18 cellular contexts compared by ENCODE assay signal in genomic region chr1:55045430-55045829, GRCh38. TPM values are rescaled to one million over a fixed set of nuclear protein-coding genes. Genes with fewer than 3 reads are reported as not detected.
DNase-seq lines count a peak whose midpoint lies in the region; ATAC-seq and TF ChIP-seq lines count a peak whose summit lies in the region.
"Had no signal": no experiment of that assay in that cellular context is flagged by ENCODE, and none has a peak within 500 bp of the region (broad histone marks: within the 10 kb centered on the region; RNA-seq: fewer than 3 reads in every experiment).

No MANE protein-coding gene starts in this region.

- H3K4me3 ChIP-seq in RWPE2 (ENCODE audit: severe bottlenecking) = no peak overlapping the region
- H3K4me3 ChIP-seq: BLaER1 treated with 17β-estradiol and CSF1 and Interleukin-3, amounts not matched to agents 10 nM and 100 nM; HAP-1 had no signal

- no peaks in the 10 kb centered on the region for H3K27me3 ChIP-seq in RWPE2 (ENCODE audit: insufficient read depth, poor library complexity, severe bottlenecking)

- peaks cover 17% of the 10 kb centered on the region for H3K4me1 ChIP-seq in RWPE2 (ENCODE audit: insufficient read depth, poor library complexity, severe bottlenecking)
- H3K4me1 ChIP-seq: HAP-1 had no signal

- peaks cover 94% of the 10 kb centered on the region for H3K36me3 ChIP-seq in RWPE2 (ENCODE audit: low read depth)
- H3K36me3 ChIP-seq: BE2C; BLaER1 treated with 17β-estradiol and CSF1 and Interleukin-3, amounts not matched to agents 10 nM and 100 nM; HAP-1 had no signal

- H3K27ac ChIP-seq in RWPE2 (ENCODE audit: poor library complexity, severe bottlenecking) = no peak overlapping the region
- H3K27ac ChIP-seq: 22Rv1; BLaER1 treated with 17β-estradiol and CSF1 and Interleukin-3, amounts not matched to agents 10 nM and 100 nM had no signal

- ATAC-seq in RWPE2 (ENCODE audit: low read depth) = no peak

- no peaks in the 10 kb centered on the region for H3K9me3 ChIP-seq in RWPE2 (ENCODE audit: severe bottlenecking)
- H3K9me3 ChIP-seq: BE2C; BLaER1 treated with 17β-estradiol and CSF1 and Interleukin-3, amounts not matched to agents 10 nM and 100 nM; HAP-1 had no signal

- intact Hi-C loops in posterior vena cava (cut with DNase I) = no loop called here

- DNase-seq in DMS 273 (lab: John Stamatoyannopoulos, UW; ENCODE audit: unreplicated experiment) (peak; percentile 35), DMS 273 treated with DMSO at 0.1 percent for 48 hours (lab: John Stamatoyannopoulos, UW) (no peak), NCI-H2171 (lab: John Stamatoyannopoulos, UW) (peak; percentile 28), RWPE2 (ENCODE audit: low spot score) (peak; percentile 14), posterior vena cava (ENCODE audit: low spot score) (peak; percentile 32), glomerular visceral epithelial cell (ENCODE audit: extremely low spot score) (no peak), AG08395 (ENCODE audit: low spot score) (no peak)
- DNase-seq: AML-193; BE2C; CD4-positive, alpha-beta T cell; CD8-positive, alpha-beta memory T cell; DMS153; DND-41; GOT3; HFFc6 had no signal

- TF ChIP-seq CTCF in RWPE2 (IDR thresholded peaks at IDR 0.05; ENCODE audit: poor library complexity, severe bottlenecking) = no peak

RNA-seq across cellular contexts. Expression of gene PCSK9, which starts 6.1 kb away (rescaled TPM):
- total RNA-seq in posterior vena cava = under 1 TPM in 1 of 2 donors, not detected in 1; 0.32 TPM
- total RNA-seq: CD4-positive, alpha-beta T cell; CD8-positive, alpha-beta memory T cell had no signal

RNA-seq across cellular contexts. Expression of gene BSND, which starts 46.7 kb away (rescaled TPM):
- not detected for total RNA-seq in posterior vena cava
- total RNA-seq: CD4-positive, alpha-beta T cell; CD8-positive, alpha-beta memory T cell; HFFc6 had no signal

Comparison
In these comparisons a context has a peak if more than half of its experiments do, and no peak if none do; other contexts are left out.
1. DNase-seq: peak in DMS 273 (single experiment), NCI-H2171 (single experiment), RWPE2 (single experiment) and posterior vena cava (single experiment); none in DMS 273 treated with DMSO at 0.1 percent for 48 hours (single experiment), glomerular visceral epithelial cell (single experiment) and AG08395 (single experiment).